2 cellular contexts compared by ENCODE assay signal in genomic region chr2:206154197-206154596, GRCh38.
TF ChIP-seq lines count a peak whose summit lies in the region.

No MANE protein-coding gene starts in this region.

TF ChIP-seq in SK-N-SH, 30 proteins besides CTCF, POLR2A, EP300 and RAD21 (continued from another document):
- TF ChIP-seq IRF3 (IDR thresholded peaks at IDR 0.05; ENCODE audit: low read depth, low read length) (no peak), YY1 (IDR thresholded peaks at IDR 0.05; ENCODE audit: low read depth) (no peak), ZBTB33 (IDR thresholded peaks at IDR 0.05; ENCODE audit: borderline replicate concordance, low read depth) (no peak), CHD2 (IDR thresholded peaks at IDR 0.05; ENCODE audit: low read length, partially characterized antibody) (no peak), NRF1 (IDR thresholded peaks at IDR 0.05; ENCODE audit: low read depth, low read length) (no peak)

TF ChIP-seq in SK-N-SH treated with all-trans-retinoic acid at 6 μM for 48 hours, 23 proteins besides CTCF, POLR2A, EP300 and RAD21 (continued from another document):
- TF ChIP-seq CREB5 (CRISPR knock-in tag; IDR thresholded peaks at IDR 0.05; ENCODE audit: low read depth), result no peak
- TF ChIP-seq ISL1 (CRISPR knock-in tag; IDR thresholded peaks at IDR 0.05), result no peak
- no peak for TF ChIP-seq ZNF565 (CRISPR knock-in tag; conservative IDR thresholded peaks at IDR 0.05; ENCODE audit: low read depth)
- no peak for TF ChIP-seq TOX (CRISPR knock-in tag; IDR thresholded peaks at IDR 0.05; ENCODE audit: borderline replicate concordance)
- no peak for TF ChIP-seq ESRRG (CRISPR knock-in tag; IDR thresholded peaks at IDR 0.05)
- TF ChIP-seq CSDC2 (CRISPR knock-in tag; IDR thresholded peaks at IDR 0.05), result no peak
- TF ChIP-seq SNAI2 (CRISPR knock-in tag; IDR thresholded peaks at IDR 0.05), result no peak
- no peak for TF ChIP-seq POU6F1 (CRISPR knock-in tag; IDR thresholded peaks at IDR 0.05; ENCODE audit: borderline replicate concordance, low read depth)
- no peak for TF ChIP-seq PPARA (CRISPR knock-in tag; IDR thresholded peaks at IDR 0.05; ENCODE audit: borderline replicate concordance)
- TF ChIP-seq ZNF8 (CRISPR knock-in tag; IDR thresholded peaks at IDR 0.05), result no peak
- TF ChIP-seq OSR1 (CRISPR knock-in tag; IDR thresholded peaks at IDR 0.05), result no peak
- no peak for TF ChIP-seq CSRNP3 (CRISPR knock-in tag; IDR thresholded peaks at IDR 0.05)
- no peak for TF ChIP-seq BACH2 (CRISPR knock-in tag; IDR thresholded peaks at IDR 0.05; ENCODE audit: borderline replicate concordance)
- no peak for TF ChIP-seq GLIS3 (CRISPR knock-in tag; IDR thresholded peaks at IDR 0.05)
- no peak for TF ChIP-seq ARNTL (CRISPR knock-in tag; IDR thresholded peaks at IDR 0.05; ENCODE audit: borderline replicate concordance, low read depth)
